26 cellular contexts compared by ENCODE assay signal in the genomic region with DNA sequence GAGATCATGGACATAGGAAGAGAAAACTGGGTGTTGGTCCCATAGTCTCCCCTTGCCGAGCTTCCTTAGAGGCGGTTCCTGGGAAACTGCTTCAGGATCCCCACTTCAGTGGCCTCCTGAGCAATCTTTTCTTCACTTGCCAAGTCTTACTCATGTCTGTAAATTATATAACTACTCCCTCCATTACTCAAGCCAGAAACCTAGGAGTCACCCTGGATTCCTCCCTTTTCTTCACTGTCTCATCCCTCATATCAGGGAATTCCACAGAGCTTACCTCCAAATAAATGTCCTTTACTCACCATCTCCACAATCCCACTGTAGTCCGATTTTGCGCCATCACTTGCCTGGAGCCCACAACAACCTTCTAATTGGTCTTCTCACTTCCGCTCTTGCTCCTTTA.
"Had no signal": no experiment of that assay in that cellular context is flagged by ENCODE, and none has a peak within 500 bp of the region (broad histone marks: within the 10 kb centered on the region; RNA-seq: fewer than 3 reads in every experiment).

No MANE protein-coding gene starts in this region.

- H2AFZ ChIP-seq: PC-9 had no signal

- H3K27ac ChIP-seq: brain microvascular endothelial cell, cardiac muscle cell, PC-9, SK-N-MC had no signal

- ATAC-seq: activated CD8-positive, alpha-beta memory T cell treated with anti-CD3 and anti-CD28 coated beads, Interleukin-2, amount 10 ng/mL, durations not matched to agents 7 days and 5 days; activated naive CD4-positive, alpha-beta T cell treated with anti-CD3 and anti-CD28 coated beads, Interleukin-2, amount 50 U/mL, for 72 hours; Right ventricle myocardium inferior; T-cell had no signal

- H3K27me3 ChIP-seq: brain microvascular endothelial cell, cardiac muscle cell had no signal

- H3K4me2 ChIP-seq: PC-9 had no signal

- H3K36me3 ChIP-seq: brain microvascular endothelial cell, cardiac muscle cell had no signal

- H3K4me3 ChIP-seq: cardiac muscle cell, PC-9, SK-N-MC had no signal

- DNase-seq: activated B cell treated with CpG ODN at 0.5 μM for 24 hours; activated CD4-positive, alpha-beta T cell treated with anti-CD3 and anti-CD28 coated beads for 1 hour; activated CD4-positive, alpha-beta T cell treated with anti-CD3 and anti-CD28 coated beads, Interleukin-2, amount 10 ng/mL, durations not matched to agents 24 days and 14 days; activated CD4-positive, alpha-beta T cell treated with anti-CD3 and anti-CD28 coated beads, Interleukin-2, amount 50 U/mL, for 48 hours; activated CD8-positive, alpha-beta memory T cell treated with anti-CD3 and anti-CD28 coated beads, Interleukin-2, amount 10 ng/mL, durations not matched to agents 7 days and 5 days; activated effector memory CD4-positive, alpha-beta T cell treated with anti-CD3 and anti-CD28 coated beads, Interleukin-2, amount 50 U/mL, for 16 hours; activated naive CD4-positive, alpha-beta T cell treated with Interleukin-2 at 50 U/mL for 16 hours; activated T-cell treated with anti-CD3 and anti-CD28 coated beads, Interleukin-2, amount 50 U/mL, for 24 hours; brain microvascular endothelial cell; cerebellar nuclear complex; MM.1S; NCI-H1105 treated with DMSO at 0.1 percent for 48 hours; NCI-H1436 treated with DMSO at 0.1 percent for 48 hours; NCI-H187; NCI-H2081; NCI-H446; NCI-H524; PC-9; RPMI8226; T-cell; T-helper 2 cell; T1000 had no signal
